Comparison of ENCODE assay signal across 27 cellular contexts in genomic region chr10:54577682-54578081, GRCh38.
"Had no signal": no experiment of that assay in that cellular context is flagged by ENCODE, and none has a peak within 500 bp of the region (broad histone marks: within the 10 kb centered on the region; RNA-seq: fewer than 3 reads in every experiment).

No MANE protein-coding gene starts in this region.

- FAIRE-seq: endothelial cell of umbilical vein, frontal cortex had no signal

- H3K27me3 ChIP-seq: colonic mucosa, dorsolateral prefrontal cortex, esophagus muscularis mucosa, esophagus squamous epithelium, foreskin keratinocyte, gastrocnemius medialis, gastroesophageal sphincter, heart left ventricle, heart right ventricle, hepatocyte had no signal

- H3K4me1 ChIP-seq: colonic mucosa, esophagus muscularis mucosa, esophagus squamous epithelium, foreskin keratinocyte, gastrocnemius medialis, gastroesophageal sphincter, heart left ventricle, heart right ventricle had no signal

- H3K27ac ChIP-seq: colonic mucosa, coronary artery, dorsolateral prefrontal cortex, epithelial cell of prostate, esophagus muscularis mucosa, esophagus squamous epithelium, foreskin keratinocyte, gastrocnemius medialis, gastroesophageal sphincter, heart left ventricle, heart right ventricle, hepatocyte had no signal

- DNase-seq: colonic mucosa; cortex of kidney; dermis blood vessel endothelial cell; dorsolateral prefrontal cortex; effector CD4-positive, alpha-beta T cell; effector CD8-positive, alpha-beta T cell; effector memory CD4-positive, alpha-beta T cell; effector memory CD8-positive, alpha-beta T cell; endodermal cell; erythroblast; esophagus squamous epithelium; foreskin fibroblast; foreskin keratinocyte; foreskin melanocyte; gastrocnemius medialis; glutamatergic neuron; head of caudate nucleus; heart left ventricle; heart right ventricle had no signal

- H3K36me3 ChIP-seq: colonic mucosa, esophagus muscularis mucosa, esophagus squamous epithelium, gastrocnemius medialis, gastroesophageal sphincter, heart left ventricle, heart right ventricle had no signal

- H3K9me3 ChIP-seq: colonic mucosa, esophagus muscularis mucosa, esophagus squamous epithelium, gastrocnemius medialis, gastroesophageal sphincter had no signal

- H3K79me2 ChIP-seq: hepatocyte had no signal

- ATAC-seq: effector memory CD8-positive, alpha-beta T cell; esophagus mucosa; foreskin keratinocyte; gastrocnemius medialis; gastroesophageal sphincter; heart left ventricle; heart right ventricle had no signal

- H3K4me2 ChIP-seq: hepatocyte had no signal

- H3K4me3 ChIP-seq: colonic mucosa, coronary artery, dorsolateral prefrontal cortex, esophagus muscularis mucosa, esophagus squamous epithelium, gastrocnemius medialis, gastroesophageal sphincter, heart left ventricle, heart right ventricle, hepatocyte had no signal
